In the genomic region with DNA sequence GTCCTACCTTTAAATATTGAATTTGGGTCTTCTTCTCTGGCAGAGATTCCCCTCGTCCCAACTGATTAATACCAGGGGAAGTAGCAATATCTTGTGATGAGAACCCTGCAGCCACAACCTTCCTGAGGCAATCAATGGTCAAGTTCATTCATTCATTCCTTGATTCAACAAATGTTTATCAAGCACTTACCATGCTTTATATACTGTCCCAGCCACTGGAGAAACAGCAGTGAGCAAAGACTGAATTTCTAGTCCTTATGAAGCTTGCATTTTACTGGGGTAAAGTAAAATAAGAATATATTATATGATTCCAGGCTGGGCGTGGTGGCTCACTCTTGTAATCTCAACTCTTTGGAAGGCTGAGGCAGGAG, we compare ENCODE assay signal across 8 cellular contexts. TPM values are rescaled to one million over a fixed set of nuclear protein-coding genes. Genes with fewer than 3 reads are reported as not detected.
DNase-seq lines count a peak whose midpoint lies in the region; ATAC-seq, FAIRE-seq and TF ChIP-seq lines count a peak whose summit lies in the region.

No MANE protein-coding gene starts in this region.

- H3K4me2 ChIP-seq in mammary epithelial cell (ENCODE audit: insufficient read depth, low read depth, low read length): peak overlapping the region; percentile 79

- intact Hi-C loops in left ventricle myocardium inferior (cut with micrococcal nuclease): no loop called here
- intact Hi-C loops in Right ventricle myocardium inferior (cut with DNase I): loop anchor here (5.0 to 10.0 kb wide), 3 partner anchors 34 to 52 kb away; partner anchors contain the start of gene C12orf76
- intact Hi-C loops in mammary epithelial cell (cut with micrococcal nuclease): loop anchor here (5.0 kb wide), 1 partner anchor 114 kb away; the partner anchor contains the start of gene GLTP
- intact Hi-C loops in uterus (cut with DNase I; ENCODE audit: low total_unique reads): no loop called here

- peak overlapping the region; percentile 18 for H3K9ac ChIP-seq in mammary epithelial cell (ENCODE audit: insufficient read depth, low read length)

- ATAC-seq in Right ventricle myocardium inferior: no peak

- no peak for FAIRE-seq in D721Med (lab: Jason Lieb, UNC)

- CTCF ChIA-PET in mammary epithelial cell (lab: Charles Lee; ENCODE audit: low non-redundant PET): interaction anchor here (0.7 kb wide), 1 partner anchor 283 kb away, joined by 3 read pairs; no protein-coding TSS in a partner anchor

- H2AFZ ChIP-seq in mammary epithelial cell (ENCODE audit: low read depth, low read length): peak overlapping the region; percentile 90

- in situ Hi-C loops in mammary epithelial cell (cut with MboI; ENCODE audit: low sequenced_read_pairs in 2 of 2): no loop called here

- no peaks in the 10 kb centered on the region for H3K36me3 Mint-ChIP-seq in mesothelial cell of epicardium

- TF ChIP-seq POLR2A in uterus (IDR thresholded peaks at IDR 0.05): no peak

- DNase-seq in left ventricle myocardium inferior (no peak), Right ventricle myocardium inferior (ENCODE audit: missing footprints) (no peak), mammary epithelial cell (no peak), mesothelial cell of epicardium (ENCODE audit: low spot score in 2 of 2, unreplicated experiment in 2 of 2) (no peak), uterus (no peak), D721Med (ENCODE audit: insufficient read length, low spot score) (no peak), SHP77 (lab: John Stamatoyannopoulos, UW) (no peak)
- no peak for DNase-seq in NK-92 treated with Interleukin-12 subunit alpha and Interleukin-12 subunit beta, amount 100 ng/mL, for 24 hours (lab: John Stamatoyannopoulos, UW)

- H3K27ac ChIP-seq in left ventricle myocardium inferior (replicated peaks) (peak overlapping the region; percentile 94), mammary epithelial cell (ENCODE audit: insufficient read depth, low read depth, low read length) (peak overlapping the region; percentile 35), uterus (peak overlapping the region; percentile 64 to 76)

- H3K36me3 ChIP-seq in left ventricle myocardium inferior: peaks cover 6% of the 10 kb centered on the region
- H3K36me3 ChIP-seq in mammary epithelial cell (ENCODE audit: insufficient read depth, low read length): no peaks in the 10 kb centered on the region
- no peaks in the 10 kb centered on the region for H3K36me3 ChIP-seq in uterus

- no peak for TF ChIP-seq CTCF in left ventricle myocardium inferior (IDR thresholded peaks at IDR 0.05; ENCODE audit: borderline replicate concordance)
- TF ChIP-seq CTCF in mammary epithelial cell (conservative IDR thresholded peaks at IDR 0.05 in 1 of 2, IDR thresholded peaks at IDR 0.05 in 1 of 2; ENCODE audit: extremely low read depth in 1 of 2, insufficient read depth in 1 of 2, low read depth in 1 of 2, low read length in 2 of 2): no peak
- no peak for TF ChIP-seq CTCF in mesothelial cell of epicardium (IDR thresholded peaks at IDR 0.05; ENCODE audit: unreplicated experiment)
- no peak for TF ChIP-seq CTCF in uterus (IDR thresholded peaks at IDR 0.05)
- TF ChIP-seq CTCF in D721Med (IDR thresholded peaks at IDR 0.05; ENCODE audit: insufficient read depth, missing control alignments): no peak

- H3K4me3 ChIP-seq in left ventricle myocardium inferior (peak overlapping the region; percentile 97), mammary epithelial cell (replicated peaks in 1 of 3; ENCODE audit: insufficient read depth in 1 of 3, low read depth in 2 of 3, low read length in 3 of 3) (peak overlapping the region; percentile 72 to 83 (median 73)), uterus (peak overlapping the region; percentile 76 to 97)

- H3K27me3 Mint-ChIP-seq in mesothelial cell of epicardium (ENCODE audit: low read depth): no peaks in the 10 kb centered on the region

- H3K27ac Mint-ChIP-seq in mesothelial cell of epicardium: peak overlapping the region; percentile 88

- H3K27me3 ChIP-seq in left ventricle myocardium inferior (ENCODE audit: low read depth) (no peaks in the 10 kb centered on the region), mammary epithelial cell (ENCODE audit: insufficient read depth, low read length) (no peaks in the 10 kb centered on the region), uterus (no peaks in the 10 kb centered on the region)

- no peaks in the 10 kb centered on the region for H3K9me3 Mint-ChIP-seq in mesothelial cell of epicardium

- no peaks in the 10 kb centered on the region for H4K20me1 ChIP-seq in mammary epithelial cell (ENCODE audit: insufficient read depth, low read length)

- H3K79me2 ChIP-seq in mammary epithelial cell (ENCODE audit: insufficient read depth, low read length): peaks cover 63% of the 10 kb centered on the region

- H3K4me1 ChIP-seq in left ventricle myocardium inferior (peaks cover 75% of the 10 kb centered on the region), mammary epithelial cell (ENCODE audit: insufficient read depth, low read length) (peaks cover 29% of the 10 kb centered on the region), uterus (peaks cover 5 to 6% of the 10 kb centered on the region in 2 donors)

- peaks cover 36% of the 10 kb centered on the region for H3K4me1 Mint-ChIP-seq in mesothelial cell of epicardium

- 0% methylated on average over 1 of the region's 2 CpGs for WGBS in mammary epithelial cell (ENCODE audit: low coverage, missing lambda C conversion rate)

- no TSS peak for BruUV-seq in mammary epithelial cell (replicated peaks; lab: Mats Ljungman, UMichigan)

- H3K4me3 Mint-ChIP-seq in mesothelial cell of epicardium: peak overlapping the region; percentile 95

- H3K9me3 ChIP-seq in left ventricle myocardium inferior (replicated peaks) (no peaks in the 10 kb centered on the region), mammary epithelial cell (replicated peaks; ENCODE audit: insufficient read depth, low read length) (no peaks in the 10 kb centered on the region), uterus (no peaks in the 10 kb centered on the region)

- dilution Hi-C loops in mammary epithelial cell (cut with HindIII; ENCODE audit: low sequenced_read_pairs): loop anchor here (5.0 kb wide), 3 partner anchors 34 to 64 kb away; no protein-coding TSS in a partner anchor

RNA-seq across cellular contexts. Expression of gene GIT2, which starts 0.3 kb away (rescaled TPM):
- 50.5 TPM for total RNA-seq in left ventricle myocardium inferior
- total RNA-seq in Right ventricle myocardium inferior: 47.1 TPM
- total RNA-seq in mammary epithelial cell: 10 to 100 TPM; 26.8 to 30.8 TPM
- polyA plus RNA-seq in mammary epithelial cell: 16.0 TPM
- polyA minus RNA-seq in mammary epithelial cell: 39.9 TPM
- 41.3 to 42.7 TPM (median 42.6 TPM) in 3 replicates for total RNA-seq in mesothelial cell of epicardium
- total RNA-seq in uterus: 10 to 100 TPM; 30.3 to 55.7 (median 47.0) TPM

RNA-seq across cellular contexts. Expression of gene ANKRD13A, which starts 2.8 kb away (rescaled TPM):
- total RNA-seq in left ventricle myocardium inferior: 20.0 TPM
- 22.9 TPM for total RNA-seq in Right ventricle myocardium inferior
- total RNA-seq in mammary epithelial cell: 100 to 1,000 TPM in 1 of 2 donors, 10 to 100 TPM in 1; 51.0 to 160 TPM
- 48.4 TPM for polyA plus RNA-seq in mammary epithelial cell
- 46.7 TPM for polyA minus RNA-seq in mammary epithelial cell
- 25.1 to 28.1 TPM (median 27.6 TPM) in 3 replicates for total RNA-seq in mesothelial cell of epicardium
- 10 to 100 TPM; 13.1 to 54.3 (median 37.7) TPM for total RNA-seq in uterus

RNA-seq across cellular contexts. Expression of gene C12orf76, which starts 51.9 kb away (rescaled TPM):
- total RNA-seq in left ventricle myocardium inferior (5.4 TPM), Right ventricle myocardium inferior (5.3 TPM), mammary epithelial cell (10 to 100 TPM in 1 of 2 donors, 1 to 10 TPM in 1; 5.5 to 10.2 TPM), mesothelial cell of epicardium (21.7 to 22.2 TPM (median 21.8 TPM) in 3 replicates), uterus (10 to 100 TPM; 18.2 to 35.5 (median 28.4) TPM)
- 4.9 TPM for polyA plus RNA-seq in mammary epithelial cell
- not detected for polyA minus RNA-seq in mammary epithelial cell

Comparison
In these comparisons a context has a peak if more than half of its experiments do, and no peak if none do; other contexts are left out.
1. intact Hi-C loops: an anchor here in Right ventricle myocardium inferior (5.0 to 10.0 kb wide) and mammary epithelial cell (5.0 kb wide); none called in left ventricle myocardium inferior and uterus.
2. H3K27ac ChIP-seq: peak in every context shown above with its lines; median percentile 94 in left ventricle myocardium inferior; 70 in uterus; 35 in mammary epithelial cell.